ENCODE assay signal across 9 cellular contexts in genomic region chr16:57999366-57999970, GRCh38. TPM values are rescaled to one million over a fixed set of nuclear protein-coding genes. Genes with fewer than 3 reads are reported as not detected.
DNase-seq lines count a peak whose midpoint lies in the region; ATAC-seq and TF ChIP-seq lines count a peak whose summit lies in the region.
"Had no signal": no experiment of that assay in that cellular context is flagged by ENCODE, and none has a peak within 500 bp of the region (broad histone marks: within the 10 kb centered on the region; RNA-seq: fewer than 3 reads in every experiment).

No MANE protein-coding gene starts in this region.

- H3K18ac ChIP-seq in IMR-90 (ENCODE audit: low read depth, low read length) = no peak overlapping the region

- peak overlapping the region; percentile 77 to 95 (median 87) for H3K4me3 Mint-ChIP-seq in CD8-positive, alpha-beta memory T cell
- peak overlapping the region; percentile 75 for H3K4me3 Mint-ChIP-seq in progenitor cell of endocrine pancreas (ENCODE audit: low read depth)

- peak overlapping the region; percentile 33 for H2BK5ac ChIP-seq in IMR-90 (ENCODE audit: low read depth, low read length, poor library complexity, severe bottlenecking)

- TF ChIP-seq CTCF in IMR-90 (conservative IDR thresholded peaks at IDR 0.05; ENCODE audit: low read depth, low read length) = 0 out of 2 replicates have a peak, but pooled peaks have one; percentile 15
- TF ChIP-seq CTCF in fibroblast of pulmonary artery (IDR thresholded peaks at IDR 0.05; ENCODE audit: low read length, missing control alignments) = peak; percentile 7
- TF ChIP-seq CTCF in progenitor cell of endocrine pancreas (IDR thresholded peaks at IDR 0.05; ENCODE audit: unreplicated experiment) = no peak

- H3K9me1 ChIP-seq in IMR-90 (ENCODE audit: insufficient read depth, low read length) = peaks cover 11% of the 10 kb centered on the region; the same call in 1 of the 2 replicates

- peak in 3 of 5 donors; percentile 44 to 64 (median 61) for DNase-seq in CD8-positive, alpha-beta memory T cell
- DNase-seq in IMR-90 (peak; percentile 33), activated T-cell treated with anti-CD3 and anti-CD28 coated beads for 48 hours (ENCODE audit: low read depth) (peak; percentile 15), fibroblast of pulmonary artery (ENCODE audit: low read depth) (peak; percentile 35), progenitor cell of endocrine pancreas (ENCODE audit: low spot score, unreplicated experiment) (no peak)

- H2AK9ac ChIP-seq in IMR-90 (replicated peaks; ENCODE audit: low read depth, low read length, poor library complexity) = peak overlapping the region; percentile 95

- BruUV-seq in IMR-90 (replicated peaks; lab: Mats Ljungman, UMichigan) = no TSS peak

- H3K9me3 ChIP-seq in CD8-positive, alpha-beta memory T cell (ENCODE audit: low read length) = no peaks in the 10 kb centered on the region
- no peaks in the 10 kb centered on the region for H3K9me3 ChIP-seq in IMR-90 (ENCODE audit: control insufficient read depth, insufficient read depth, low read length)

- peak overlapping the region; percentile 72 for H2AK5ac ChIP-seq in IMR-90 (ENCODE audit: low read depth, low read length)

- no peak overlapping the region for H4K91ac ChIP-seq in IMR-90 (ENCODE audit: insufficient read depth, low read depth, low read length)

- CTCF ChIA-PET in CD8-positive, alpha-beta memory T cell (lab: Charles Lee) = interaction anchor here (0.7 to 4.7 kb wide), 14 partner anchors 9 to 410 kb away, joined by 3 to 38 read pairs (median 3); partner anchors contain the start of genes CFAP20 and KATNB1
- CTCF ChIA-PET in IMR-90 (lab: Yijun Ruan, JAX) = interaction anchor here (0.6 kb wide), 1 partner anchor 185 kb away, joined by 3 read pairs; no protein-coding TSS in a partner anchor

- H3K23ac ChIP-seq in IMR-90 (ENCODE audit: low read depth, low read length) = peak overlapping the region; percentile 13

- H3K36me3 ChIP-seq in CD8-positive, alpha-beta memory T cell (ENCODE audit: insufficient read depth, low read length) = peaks cover 10% of the 10 kb centered on the region
- H3K36me3 ChIP-seq in IMR-90 (ENCODE audit: control insufficient read depth, insufficient read depth, low read length) = peaks cover 40% of the 10 kb centered on the region; the same call in 1 of the 2 replicates

- ATAC-seq in IMR-90 (ENCODE audit: low read depth) = no peak
- no peak for ATAC-seq in GM19324 (IDR thresholded peaks at IDR 0.05; ENCODE audit: low FRiP score, unreplicated experiment)
- no peak for ATAC-seq in HG02759 (IDR thresholded peaks at IDR 0.05; ENCODE audit: unreplicated experiment)
- ATAC-seq in HG02798 (IDR thresholded peaks at IDR 0.05; ENCODE audit: poor library complexity, unreplicated experiment) = no peak

- peak overlapping the region; percentile 70; the same call in 1 of the 2 replicates for H3K14ac ChIP-seq in IMR-90 (replicated peaks; ENCODE audit: low read depth, low read length)

- H4K20me1 ChIP-seq in IMR-90 (ENCODE audit: insufficient read depth, low read length) = peaks cover 14% of the 10 kb centered on the region

- peak overlapping the region; percentile 85 for H3K4me2 ChIP-seq in IMR-90 (ENCODE audit: low read depth, low read length)

- no peak overlapping the region for H2BK120ac ChIP-seq in IMR-90 (ENCODE audit: low read depth, low read length)

- no CpG with 5 or more reads among the region's 6 CpGs for WGBS in IMR-90 (ENCODE audit: extremely low coverage in 2 of 2, insufficient read length in 1 of 2), 2 experiments

- H3K27me3 Mint-ChIP-seq in CD8-positive, alpha-beta memory T cell = no peaks in the 10 kb centered on the region
- H3K27me3 Mint-ChIP-seq in progenitor cell of endocrine pancreas = no peaks in the 10 kb centered on the region

- H2BK20ac ChIP-seq in IMR-90 (ENCODE audit: low read depth, low read length) = no peak overlapping the region

- peak overlapping the region; percentile 11 for H3K4ac ChIP-seq in IMR-90 (ENCODE audit: low read depth, low read length)

- peak overlapping the region in 1 of 2 experiments; percentile 35; a peak in 1 of 4 replicates for H4K8ac ChIP-seq in IMR-90 (ENCODE audit: low read depth in 2 of 2, low read length in 2 of 2)

- POLR2A ChIA-PET in CD8-positive, alpha-beta memory T cell (lab: Charles Lee) = interaction anchor here (0.6 to 2.6 kb wide), 3 partner anchors 10 to 189 kb away, joined by 3 to 9 read pairs (median 4); no protein-coding TSS in a partner anchor
- POLR2A ChIA-PET in IMR-90 (lab: Charles Lee; ENCODE audit: unreplicated experiment) = interaction anchor here (0.8 kb wide), 1 partner anchor 8 kb away, joined by 4 read pairs; no protein-coding TSS in a partner anchor

- TF ChIP-seq POLR2A in IMR-90 (IDR thresholded peaks at IDR 0.05; ENCODE audit: low read depth, low read length) = no peak

- H3K27ac Mint-ChIP-seq in CD8-positive, alpha-beta memory T cell = peak overlapping the region; percentile 86 to 96 (median 94)
- H3K27ac Mint-ChIP-seq in progenitor cell of endocrine pancreas = peak overlapping the region; percentile 53

- peak overlapping the region; percentile 57 for H3K4me3 ChIP-seq in CD8-positive, alpha-beta memory T cell (ENCODE audit: low read length)
- H3K4me3 ChIP-seq in IMR-90 (ENCODE audit: insufficient read depth, low read depth, low read length) (peak overlapping the region; percentile 59), fibroblast of pulmonary artery (replicated peaks; ENCODE audit: low read depth, low read length) (peak overlapping the region; percentile 81)

- H2BK15ac ChIP-seq in IMR-90 (ENCODE audit: low read depth, low read length) = no peak overlapping the region

- dilution Hi-C loops in IMR-90 (cut with HindIII; ENCODE audit: low sequenced_read_pairs, unreplicated experiment) = no loop called here

- H3K36me3 Mint-ChIP-seq in CD8-positive, alpha-beta memory T cell = peaks cover 0 to 64% (median 4%) of the 10 kb centered on the region in 3 donors
- peaks cover 14% of the 10 kb centered on the region for H3K36me3 Mint-ChIP-seq in progenitor cell of endocrine pancreas (ENCODE audit: insufficient read depth)

- H3K79me1 ChIP-seq in IMR-90 (ENCODE audit: low read depth in 1 of 2, low read length in 2 of 2) = peaks cover 18 to 60% of the 10 kb centered on the region in 2 experiments

- H3K9me3 Mint-ChIP-seq in CD8-positive, alpha-beta memory T cell = no peaks in the 10 kb centered on the region
- H3K9me3 Mint-ChIP-seq in progenitor cell of endocrine pancreas (ENCODE audit: low read depth) = no peaks in the 10 kb centered on the region

- no peaks in the 10 kb centered on the region for H3K27me3 ChIP-seq in CD8-positive, alpha-beta memory T cell (ENCODE audit: insufficient read depth, low read length, poor library complexity, severe bottlenecking)
- no peaks in the 10 kb centered on the region for H3K27me3 ChIP-seq in IMR-90 (ENCODE audit: control insufficient read depth, insufficient read depth, low read length)

- H3K27ac ChIP-seq in CD8-positive, alpha-beta memory T cell (ENCODE audit: low read depth, low read length) = peak overlapping the region; percentile 49
- H3K27ac ChIP-seq in IMR-90 (ENCODE audit: insufficient read depth, low read length) = peak overlapping the region; percentile 36

- no peak for TF ChIP-seq RAD21 in IMR-90 (IDR thresholded peaks at IDR 0.05; ENCODE audit: low read length)

- peaks cover 56% of the 10 kb centered on the region for H3K4me1 ChIP-seq in CD8-positive, alpha-beta memory T cell (ENCODE audit: insufficient read depth, low read length)
- H3K4me1 ChIP-seq in IMR-90 (ENCODE audit: control insufficient read depth, insufficient read depth, low read length) = peaks cover 12% of the 10 kb centered on the region

- intact Hi-C loops in IMR-90 (cut with micrococcal nuclease) = no loop called here

- peak overlapping the region; percentile 93 for H2AFZ ChIP-seq in IMR-90 (replicated peaks; ENCODE audit: low read length, poor library complexity)

- H3K4me1 Mint-ChIP-seq in CD8-positive, alpha-beta memory T cell = peaks cover 64 to 84% (median 67%) of the 10 kb centered on the region in 3 donors
- peaks cover 11% of the 10 kb centered on the region for H3K4me1 Mint-ChIP-seq in progenitor cell of endocrine pancreas (ENCODE audit: low read depth)

- H3K56ac ChIP-seq in IMR-90 (ENCODE audit: extremely low read depth, insufficient read depth, low read length) = no peak overlapping the region

- peak overlapping the region; percentile 77 for H3K9ac ChIP-seq in IMR-90 (ENCODE audit: low read depth, low read length)

- in situ Hi-C loops in IMR-90 (cut with MboI; ENCODE audit: low sequenced_read_pairs) = no loop called here

- H4K5ac ChIP-seq in IMR-90 (ENCODE audit: low read depth, low read length) = no peak overlapping the region

TF ChIP-seq in IMR-90, 13 proteins besides CTCF, POLR2A, EP300 and RAD21:
- TF ChIP-seq CEBPB (IDR thresholded peaks at IDR 0.05; ENCODE audit: low read depth, low read length) (no peak), MXI1 (IDR thresholded peaks at IDR 0.05; ENCODE audit: borderline replicate concordance, low read depth, low read length) (0 out of 2 replicates have a peak, but pooled peaks have one; percentile 17)

RNA-seq across cellular contexts. Expression of gene ZNF319, which starts 1.0 kb away (rescaled TPM):
- 10 to 100 TPM; 11.9 to 12.8 TPM for total RNA-seq in CD8-positive, alpha-beta memory T cell
- polyA plus RNA-seq in CD8-positive, alpha-beta memory T cell = 18.5 TPM
- total RNA-seq in IMR-90 (2012; rRNA removed) = 0.83 and 0.90 TPM in 2 replicates
- 6.3 TPM in 2 replicates for polyA plus RNA-seq in IMR-90 (2012; rRNA removed)
- polyA plus RNA-seq in IMR-90 (2012; cell fraction: cytosol; rRNA removed) = 6.7 and 10.4 TPM in 2 replicates
- 5.8 and 8.9 TPM in 2 replicates for polyA plus RNA-seq in IMR-90 (2012; cell fraction: nucleus; rRNA removed; ENCODE audit: low replicate concordance)
- 12.4 and 14.9 TPM in 2 replicates for total RNA-seq in progenitor cell of endocrine pancreas

RNA-seq across cellular contexts. Expression of gene USB1, which starts 1.7 kb away (rescaled TPM):
- total RNA-seq in CD8-positive, alpha-beta memory T cell = 10 to 100 TPM; 66.6 to 68.5 TPM
- 68.1 TPM for polyA plus RNA-seq in CD8-positive, alpha-beta memory T cell
- 23.1 and 45.9 TPM in 2 replicates for total RNA-seq in IMR-90 (2012; rRNA removed)
- 94.9 and 96.8 TPM in 2 replicates for polyA plus RNA-seq in IMR-90 (2012; rRNA removed)
- 126 and 158 TPM in 2 replicates for polyA plus RNA-seq in IMR-90 (2012; cell fraction: cytosol; rRNA removed)
- polyA plus RNA-seq in IMR-90 (2012; cell fraction: nucleus; rRNA removed; ENCODE audit: low replicate concordance) = 32.4 and 62.6 TPM in 2 replicates
- total RNA-seq in progenitor cell of endocrine pancreas = 43.0 and 43.6 TPM in 2 replicates

RNA-seq across cellular contexts. Expression of gene MMP15, which starts 26.1 kb away (rescaled TPM):
- 1 to 10 TPM in 1 of 2 experiments, under 1 TPM in 1; 0.97 to 1.1 TPM for total RNA-seq in CD8-positive, alpha-beta memory T cell
- polyA plus RNA-seq in CD8-positive, alpha-beta memory T cell = 0.16 TPM
- 0.18 and 0.28 TPM in 2 replicates for total RNA-seq in IMR-90 (2012; rRNA removed)
- polyA plus RNA-seq in IMR-90 (2012; rRNA removed) = 0.56 and 0.69 TPM in 2 replicates
- 0.69 and 1.1 TPM in 2 replicates for polyA plus RNA-seq in IMR-90 (2012; cell fraction: cytosol; rRNA removed)
- 0.24 and 0.62 TPM in 2 replicates for polyA plus RNA-seq in IMR-90 (2012; cell fraction: nucleus; rRNA removed; ENCODE audit: low replicate concordance)
- total RNA-seq in progenitor cell of endocrine pancreas = 77.6 and 85.0 TPM in 2 replicates

RNA-seq across cellular contexts. Expression of gene CNGB1, which starts 28.5 kb away (rescaled TPM):
- total RNA-seq in CD8-positive, alpha-beta memory T cell = not detected
- polyA plus RNA-seq in CD8-positive, alpha-beta memory T cell = not detected
- total RNA-seq in IMR-90 (2012; rRNA removed) = not detected in 2 replicates
- polyA plus RNA-seq in IMR-90 (2012; rRNA removed) = not detected in 2 replicates
- not detected in 2 replicates for polyA plus RNA-seq in IMR-90 (2012; cell fraction: cytosol; rRNA removed)
- 0.01 TPM in 1 of 2 replicates, not detected in the other for polyA plus RNA-seq in IMR-90 (2012; cell fraction: nucleus; rRNA removed; ENCODE audit: low replicate concordance)
- total RNA-seq in progenitor cell of endocrine pancreas = not detected in 2 replicates
- total RNA-seq: RPMI7951 had no signal

Comparison
In these comparisons a context has a peak if more than half of its experiments do, and no peak if none do; other contexts are left out.
1. RNA of gene MMP15, which starts 26.1 kb away (total RNA-seq): 77.6 to 85.0 TPM in progenitor cell of endocrine pancreas; 0.97 to 1.1 TPM in CD8-positive, alpha-beta memory T cell and 0.18 to 0.28 TPM in IMR-90; every median in the first group is over 10 times any median in the second.
2. Peak in every context shown above with its lines, with median percentiles within 50 percentile points of each other: H3K4me3 ChIP-seq.